ENCODE assay signal across 1 cellular context in the genomic region with DNA sequence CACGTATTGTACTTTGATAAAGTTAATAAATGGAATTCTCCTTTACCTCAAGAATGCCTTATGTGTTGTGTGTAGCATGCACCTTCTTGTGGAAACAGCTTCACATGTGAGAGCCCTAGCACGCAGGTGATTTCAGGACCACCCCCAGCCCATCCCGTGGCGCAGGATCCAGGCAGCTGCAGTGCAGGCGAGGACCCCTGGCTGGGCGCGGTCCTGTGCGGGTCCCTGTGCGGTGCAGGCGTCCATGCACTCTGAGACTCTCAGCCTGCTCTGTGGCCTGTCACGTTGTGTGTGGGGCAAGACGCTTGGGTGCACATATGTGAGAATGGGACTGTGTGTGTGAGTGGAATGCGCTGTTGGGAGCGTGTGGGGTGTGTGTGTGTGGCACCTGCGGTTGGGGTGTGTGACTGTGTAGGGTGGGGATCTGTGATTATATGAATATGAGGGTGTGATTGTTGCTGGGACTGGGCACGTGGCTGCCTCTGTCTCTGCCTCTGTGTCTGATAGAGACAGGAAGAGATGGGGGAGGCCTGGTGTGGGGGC.
TF ChIP-seq lines count a peak whose summit lies in the region.

No MANE protein-coding gene starts in this region.

TF ChIP-seq in IMR-90, 13 proteins besides CTCF, POLR2A, EP300 and RAD21:
- TF ChIP-seq NFE2L2 (IDR thresholded peaks at IDR 0.05; ENCODE audit: low read depth, low read length): no peak
- no peak for TF ChIP-seq CEBPB (IDR thresholded peaks at IDR 0.05; ENCODE audit: low read depth, low read length)
- no peak for TF ChIP-seq MXI1 (IDR thresholded peaks at IDR 0.05; ENCODE audit: borderline replicate concordance, low read depth, low read length)
- no peak for TF ChIP-seq BHLHE40 (IDR thresholded peaks at IDR 0.05; ENCODE audit: low read depth, low read length)
- TF ChIP-seq MAZ (IDR thresholded peaks at IDR 0.05; ENCODE audit: borderline replicate concordance, low read depth, low read length): no peak
- TF ChIP-seq FOS (IDR thresholded peaks at IDR 0.05; ENCODE audit: low read depth, low read length): no peak
- TF ChIP-seq, protein P1, sequence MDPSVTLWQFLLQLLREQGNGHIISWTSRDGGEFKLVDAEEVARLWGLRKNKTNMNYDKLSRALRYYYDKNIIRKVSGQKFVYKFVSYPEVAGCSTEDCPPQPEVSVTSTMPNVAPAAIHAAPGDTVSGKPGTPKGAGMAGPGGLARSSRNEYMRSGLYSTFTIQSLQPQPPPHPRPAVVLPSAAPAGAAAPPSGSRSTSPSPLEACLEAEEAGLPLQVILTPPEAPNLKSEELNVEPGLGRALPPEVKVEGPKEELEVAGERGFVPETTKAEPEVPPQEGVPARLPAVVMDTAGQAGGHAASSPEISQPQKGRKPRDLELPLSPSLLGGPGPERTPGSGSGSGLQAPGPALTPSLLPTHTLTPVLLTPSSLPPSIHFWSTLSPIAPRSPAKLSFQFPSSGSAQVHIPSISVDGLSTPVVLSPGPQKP (IDR thresholded peaks at IDR 0.05; ENCODE audit: borderline replicate concordance, low read depth, low read length): no peak
- no peak for TF ChIP-seq MAFK (IDR thresholded peaks at IDR 0.05; ENCODE audit: low read depth, low read length)
- no peak for TF ChIP-seq RFX5 (IDR thresholded peaks at IDR 0.05; ENCODE audit: low read depth, low read length)
- TF ChIP-seq SMC3 (IDR thresholded peaks at IDR 0.05; ENCODE audit: low read depth, low read length): no peak
- TF ChIP-seq RCOR1 (IDR thresholded peaks at IDR 0.05; ENCODE audit: insufficient replicate concordance, low read length): no peak
